In genomic region chr4:105061136-105061696, GRCh38 we compare ENCODE assay signal across 8 cellular contexts.
DNase-seq lines count a peak whose midpoint lies in the region; ATAC-seq and TF ChIP-seq lines count a peak whose summit lies in the region.

No MANE protein-coding gene starts in this region.

- 8 to 20% (median 14%) methylated on average over 5 of the region's 5 CpGs for WGBS in stomach, 5 donors

- no peak for TF ChIP-seq EP300 in stomach (IDR thresholded peaks at IDR 0.05)

- H3K27ac ChIP-seq in 22Rv1 (peak overlapping the region; percentile 68), stomach (peak overlapping the region in 2 of 5 donors; percentile 51 to 66)

- no peak for TF ChIP-seq POLR2A in stomach (IDR thresholded peaks at IDR 0.05)

- H3K36me3 ChIP-seq in mucosa of stomach (ENCODE audit: control insufficient read depth, insufficient read depth, low read length): no peaks in the 10 kb centered on the region
- no peaks in the 10 kb centered on the region for H3K36me3 ChIP-seq in stomach

- intact Hi-C loops in stomach (cut with DNase I; ENCODE audit: low total_unique reads): no loop called here

- peak; percentile 17 for DNase-seq in RPMI8226
- peak; percentile 36 for DNase-seq in astrocyte of the spinal cord (ENCODE audit: low read depth, low spot score)
- DNase-seq in stomach: no peak
- DNase-seq in NCI-H2196 treated with DMSO at 0.1 percent for 48 hours (lab: John Stamatoyannopoulos, UW; ENCODE audit: unreplicated experiment): no peak

- TF ChIP-seq CTCF in 22Rv1 (IDR thresholded peaks at IDR 0.05) (no peak), astrocyte of the spinal cord (IDR thresholded peaks at IDR 0.05; ENCODE audit: low read depth, low read length) (no peak), stomach (IDR thresholded peaks at IDR 0.05) (no peak)

- H3K9ac ChIP-seq in mucosa of stomach (ENCODE audit: low read length): no peak overlapping the region

- H3K4me3 ChIP-seq in astrocyte of the spinal cord (ENCODE audit: low read depth, low read length): no peak overlapping the region
- peak overlapping the region; percentile 6 for H3K4me3 ChIP-seq in mucosa of stomach (ENCODE audit: low read length)
- no peak overlapping the region for H3K4me3 ChIP-seq in stomach

- no peaks in the 10 kb centered on the region for H3K27me3 ChIP-seq in mucosa of stomach (ENCODE audit: control insufficient read depth, insufficient read depth, low read length)
- H3K27me3 ChIP-seq in stomach: no peaks in the 10 kb centered on the region

- peaks cover 12% of the 10 kb centered on the region for H3K4me1 ChIP-seq in mucosa of stomach (ENCODE audit: control insufficient read depth, insufficient read depth, low read length)
- H3K4me1 ChIP-seq in stomach: peaks cover 0 to 14% (median 9%) of the 10 kb centered on the region in 4 donors

- ATAC-seq in GM18870 (IDR thresholded peaks at IDR 0.05; ENCODE audit: unreplicated experiment): peak; percentile 20
- peak; percentile 31 for ATAC-seq in HG03103 (IDR thresholded peaks at IDR 0.05; ENCODE audit: low read depth, unreplicated experiment)

- H3K9me3 ChIP-seq in mucosa of stomach (ENCODE audit: control insufficient read depth, low read length) (no peaks in the 10 kb centered on the region), stomach (no peaks in the 10 kb centered on the region)

- in situ Hi-C loops in astrocyte of the spinal cord (cut with HindIII; ENCODE audit: low sequenced_read_pairs): no loop called here

Comparison
In these comparisons a context has a peak if more than half of its experiments do, and no peak if none do; other contexts are left out.
1. DNase-seq: peak in RPMI8226 (single experiment) and astrocyte of the spinal cord (single experiment); none in stomach (single experiment) and NCI-H2196 treated with DMSO at 0.1 percent for 48 hours (single experiment).